ENCODE assay signal across 1 cellular context in genomic region chr7:7564323-7564780, GRCh38.
TF ChIP-seq lines count a peak whose summit lies in the region.

No MANE protein-coding gene starts in this region.

TF ChIP-seq in GM12878, 131 proteins besides CTCF, POLR2A, EP300 and RAD21:
- TF ChIP-seq IRF3 (IDR thresholded peaks at IDR 0.05) (no peak), ZBTB11 (CRISPR knock-in tag; IDR thresholded peaks at IDR 0.05) (no peak), ZZZ3 (IDR thresholded peaks at IDR 0.05; ENCODE audit: control insufficient read depth, insufficient read length, low read depth) (no peak), SPI1 (IDR thresholded peaks at IDR 0.05; ENCODE audit: borderline replicate concordance, insufficient read depth, low read depth, low read length) (peak; percentile 42; the same call in 1 of the 2 replicates)
